ENCODE assay signal across 1 cellular context in genomic region chr12:106855221-106855758, GRCh38.
TF ChIP-seq lines count a peak whose summit lies in the region.

No MANE protein-coding gene starts in this region.

TF ChIP-seq in HepG2, 621 proteins besides CTCF, POLR2A, EP300 and RAD21 (continued from another document and continues in another):
- TF ChIP-seq LRRFIP1 (CRISPR knock-in tag; conservative IDR thresholded peaks at IDR 0.05) (no peak), AFF4 (CRISPR knock-in tag; IDR thresholded peaks at IDR 0.05) (no peak), TFAP4 (IDR thresholded peaks at IDR 0.05; ENCODE audit: borderline replicate concordance, low read depth) (no peak), ZNF737 (CRISPR knock-in tag; IDR thresholded peaks at IDR 0.05; ENCODE audit: borderline replicate concordance) (no peak), ZSCAN12 (CRISPR knock-in tag; IDR thresholded peaks at IDR 0.05) (no peak), HMGA1 (CRISPR knock-in tag; conservative IDR thresholded peaks at IDR 0.05) (no peak), ZNF552 (CRISPR knock-in tag; IDR thresholded peaks at IDR 0.05; ENCODE audit: borderline replicate concordance) (no peak), ZFP1 (CRISPR knock-in tag; IDR thresholded peaks at IDR 0.05) (peak; percentile 55; the same call in 1 of the 2 replicates), SMARCC2 (IDR thresholded peaks at IDR 0.05) (no peak), RBAK (CRISPR knock-in tag; IDR thresholded peaks at IDR 0.05) (no peak), SIX4 (CRISPR knock-in tag; IDR thresholded peaks at IDR 0.05) (no peak), ZMYM4 (CRISPR knock-in tag; IDR thresholded peaks at IDR 0.05) (peak; percentile 53; the same call in 1 of the 2 replicates), ZNF496 (CRISPR knock-in tag; IDR thresholded peaks at IDR 0.05; ENCODE audit: insufficient replicate concordance) (no peak), HDAC6 (IDR thresholded peaks at IDR 0.05; ENCODE audit: low read depth, low read length) (no peak), SNAPC4 (CRISPR knock-in tag; IDR thresholded peaks at IDR 0.05) (no peak), ONECUT2 (CRISPR knock-in tag; IDR thresholded peaks at IDR 0.05) (no peak), CEBPB (IDR thresholded peaks at IDR 0.05; ENCODE audit: borderline replicate concordance, low read depth, low read length) (peak; percentile 88), SMARCE1 (IDR thresholded peaks at IDR 0.05; ENCODE audit: borderline replicate concordance) (no peak), GABPA (IDR thresholded peaks at IDR 0.05; ENCODE audit: low read depth, low read length) (no peak), GABPA (CRISPR knock-in tag; IDR thresholded peaks at IDR 0.05; ENCODE audit: low read depth) (peak; percentile 60), HMGXB3 (CRISPR knock-in tag; IDR thresholded peaks at IDR 0.05; ENCODE audit: borderline replicate concordance) (no peak), ZNF747 (CRISPR knock-in tag; IDR thresholded peaks at IDR 0.05; ENCODE audit: borderline replicate concordance) (no peak), ZNF784 (CRISPR knock-in tag; IDR thresholded peaks at IDR 0.05; ENCODE audit: borderline replicate concordance) (no peak), GFI1 (CRISPR knock-in tag; IDR thresholded peaks at IDR 0.05; ENCODE audit: borderline replicate concordance) (peak; percentile 90), ZNF20 (CRISPR knock-in tag; IDR thresholded peaks at IDR 0.05) (no peak), ZNF160 (CRISPR knock-in tag; IDR thresholded peaks at IDR 0.05) (no peak), NFYB (CRISPR knock-in tag; IDR thresholded peaks at IDR 0.05) (peak; percentile 9; the same call in 1 of the 2 replicates), BATF2 (CRISPR knock-in tag; IDR thresholded peaks at IDR 0.05) (no peak), FOXP4 (CRISPR knock-in tag; IDR thresholded peaks at IDR 0.05) (peak; percentile 95), MIER3 (CRISPR knock-in tag; IDR thresholded peaks at IDR 0.05; ENCODE audit: borderline replicate concordance) (peak; percentile 23; the same call in 1 of the 2 replicates), TMF1 (CRISPR knock-in tag; IDR thresholded peaks at IDR 0.05; ENCODE audit: low read depth) (no peak), CERS6 (CRISPR knock-in tag; IDR thresholded peaks at IDR 0.05) (no peak), IRF2 (CRISPR knock-in tag; IDR thresholded peaks at IDR 0.05) (no peak; the same call in 1 of the 2 replicates), MNT (IDR thresholded peaks at IDR 0.05) (no peak), ZNF264 (CRISPR knock-in tag; IDR thresholded peaks at IDR 0.05) (peak; percentile 58; the same call in 1 of the 2 replicates)
